In the genomic region with DNA sequence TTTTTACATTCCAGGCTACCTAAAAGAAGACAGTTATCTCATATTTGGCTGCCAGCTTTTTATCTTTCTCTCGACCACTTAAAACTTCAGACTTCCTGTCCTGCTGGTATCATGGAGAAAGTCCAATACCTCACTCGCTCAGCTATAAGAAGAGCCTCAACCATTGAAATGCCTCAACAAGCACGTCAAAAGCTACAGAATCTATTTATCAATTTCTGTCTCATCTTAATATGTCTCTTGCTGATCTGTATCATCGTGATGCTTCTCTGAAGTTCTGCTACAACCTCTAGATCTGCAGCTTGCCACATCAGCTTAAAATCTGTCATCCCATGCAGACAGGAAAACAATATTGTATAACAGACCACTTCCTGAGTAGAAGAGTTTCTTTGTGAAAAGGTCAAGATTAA, we compare ENCODE assay signal across 10 cellular contexts. TPM values are rescaled to one million over a fixed set of nuclear protein-coding genes. Genes with fewer than 3 reads are reported as not detected.
DNase-seq lines count a peak whose midpoint lies in the region; ATAC-seq and TF ChIP-seq lines count a peak whose summit lies in the region.
"Had no signal": no experiment of that assay in that cellular context is flagged by ENCODE, and none has a peak within 500 bp of the region (broad histone marks: within the 10 kb centered on the region; RNA-seq: fewer than 3 reads in every experiment).

No MANE protein-coding gene starts in this region.

- H3K27ac ChIP-seq in BLaER1 (no peak overlapping the region), caudate nucleus (ENCODE audit: low read depth, low read length) (no peak overlapping the region)

- H3K4me1 ChIP-seq in BLaER1 = peaks cover 15% of the 10 kb centered on the region

- DNase-seq in HT1080 (ENCODE audit: low read depth) (peak; percentile 36), choroid plexus epithelial cell (ENCODE audit: low read depth) (peak; percentile 66), SHP77 treated with DMSO at 0.1 percent for 48 hours (lab: John Stamatoyannopoulos, UW) (no peak), caudate nucleus (lab: John Stamatoyannopoulos, UW) (no peak), NCI-H1694 (lab: John Stamatoyannopoulos, UW) (no peak)
- DNase-seq: DMS 273 treated with DMSO at 0.1 percent for 48 hours, islet precursor cell had no signal

- ATAC-seq in GM19397 (IDR thresholded peaks at IDR 0.05; ENCODE audit: unreplicated experiment) (peak; percentile 64), GM21515 (IDR thresholded peaks at IDR 0.05; ENCODE audit: unreplicated experiment) (no peak)

- no peaks in the 10 kb centered on the region for H3K9me3 ChIP-seq in BLaER1

- no peaks in the 10 kb centered on the region for H3K27me3 ChIP-seq in BLaER1

- H4K20me1 ChIP-seq in BLaER1 = no peaks in the 10 kb centered on the region

- TF ChIP-seq CTCF in choroid plexus epithelial cell (conservative IDR thresholded peaks at IDR 0.05; ENCODE audit: low read depth, low read length) = no peak

- peak overlapping the region; percentile 50 for H3K4me2 ChIP-seq in BLaER1

- no peak overlapping the region for H3K4me3 ChIP-seq in BLaER1
- no peak overlapping the region for H3K4me3 ChIP-seq in choroid plexus epithelial cell (ENCODE audit: low read depth, low read length)

- no peaks in the 10 kb centered on the region for H3K36me3 ChIP-seq in BLaER1

- H3K9ac ChIP-seq in BLaER1 = no peak overlapping the region

RNA-seq across cellular contexts. Expression of gene PLN, which starts 10.7 kb away (rescaled TPM):
- not detected in 2 replicates for total RNA-seq in HT1080 (2014; rRNA removed; shearing (Covaris generic))
- polyA plus RNA-seq in HT1080 (2015; cell fraction: cytosol; rRNA removed) = not detected in 2 replicates
- 0.31 TPM in 1 of 2 replicates, not detected in the other for polyA plus RNA-seq in HT1080 (2015; cell fraction: nucleus; rRNA removed)

Comparison
In these comparisons a context has a peak if more than half of its experiments do, and no peak if none do; other contexts are left out.
1. DNase-seq: peak in HT1080 (single experiment) and choroid plexus epithelial cell (single experiment); none in SHP77 treated with DMSO at 0.1 percent for 48 hours (single experiment), caudate nucleus (0 of 61) and NCI-H1694 (single experiment).